Comparison of ENCODE assay signal across 8 cellular contexts in genomic region chr2:218876562-218877219, GRCh38. TPM values are rescaled to one million over a fixed set of nuclear protein-coding genes. Genes with fewer than 3 reads are reported as not detected.
DNase-seq lines count a peak whose midpoint lies in the region; ATAC-seq and TF ChIP-seq lines count a peak whose summit lies in the region.

No MANE protein-coding gene starts in this region.

- H3K4me1 Mint-ChIP-seq in activated naive CD4-positive, alpha-beta T cell treated with anti-CD3 and anti-CD28 coated beads, Interleukin-2, amount 50 U/mL, for 24 hours, result peaks cover 51% of the 10 kb centered on the region
- peaks cover 31% of the 10 kb centered on the region for H3K4me1 Mint-ChIP-seq in glutamatergic neuron (ENCODE audit: low read depth, unreplicated experiment)

- H3K4me3 ChIP-seq in DOHH2 (ENCODE audit: low read length) (no peak overlapping the region; the same call in 1 of the 2 replicates), MM.1S (ENCODE audit: low read length) (no peak overlapping the region), SK-N-MC (no peak overlapping the region), prostate gland (no peak overlapping the region)

- H4K20me1 ChIP-seq in DOHH2 (ENCODE audit: control insufficient read depth, insufficient read depth, low read depth, low read length) (no peaks in the 10 kb centered on the region), MM.1S (ENCODE audit: insufficient read depth, low read length) (no peaks in the 10 kb centered on the region)

- no peak for TF ChIP-seq POLR2A in prostate gland (IDR thresholded peaks at IDR 0.05)

- H3K9me2 ChIP-seq in DOHH2 (replicated peaks; ENCODE audit: control insufficient read depth, low read length) (no peaks in the 10 kb centered on the region), MM.1S (replicated peaks; ENCODE audit: insufficient read depth, low read length) (no peaks in the 10 kb centered on the region)

- ATAC-seq in GM19023 (IDR thresholded peaks at IDR 0.05; ENCODE audit: unreplicated experiment), result no peak
- no peak for ATAC-seq in GM19035 (IDR thresholded peaks at IDR 0.05; ENCODE audit: unreplicated experiment)

- TF ChIP-seq CTCF in DOHH2 (IDR thresholded peaks at IDR 0.05; ENCODE audit: low read depth, low read length, poor library complexity, severe bottlenecking), result peak; percentile 98
- TF ChIP-seq CTCF in MM.1S (IDR thresholded peaks at IDR 0.05; ENCODE audit: low read length), result peak; percentile 98
- peak; percentile 98 for TF ChIP-seq CTCF in glutamatergic neuron (IDR thresholded peaks at IDR 0.05; ENCODE audit: partially characterized antibody, unreplicated experiment)
- peak; percentile 84 to 95 (median 91) for TF ChIP-seq CTCF in prostate gland (IDR thresholded peaks at IDR 0.05)

- DNase-seq in MM.1S, result peak; percentile 70
- peak; percentile 72 for DNase-seq in SK-N-MC (ENCODE audit: low read depth, low spot score)
- DNase-seq in glutamatergic neuron, result peak; percentile 80
- peak; percentile 52 for DNase-seq in prostate gland (ENCODE audit: low spot score)

- no peaks in the 10 kb centered on the region for H3K36me3 Mint-ChIP-seq in activated naive CD4-positive, alpha-beta T cell treated with anti-CD3 and anti-CD28 coated beads, Interleukin-2, amount 50 U/mL, for 24 hours
- H3K36me3 Mint-ChIP-seq in glutamatergic neuron (ENCODE audit: unreplicated experiment), result no peaks in the 10 kb centered on the region

- intact Hi-C loops in prostate gland (cut with DNase I), result loop anchor here (1.0 kb wide), 1 partner anchor 20 kb away; no protein-coding TSS in a partner anchor

- no peak overlapping the region for H3K4me3 Mint-ChIP-seq in activated naive CD4-positive, alpha-beta T cell treated with anti-CD3 and anti-CD28 coated beads, Interleukin-2, amount 50 U/mL, for 24 hours
- H3K4me3 Mint-ChIP-seq in glutamatergic neuron (ENCODE audit: unreplicated experiment), result peak overlapping the region; percentile 50

- no peak overlapping the region for H3K9ac ChIP-seq in MM.1S (ENCODE audit: low read length)
- H3K9ac ChIP-seq in SK-N-MC (ENCODE audit: insufficient read length), result no peak overlapping the region

- H3K9me3 ChIP-seq in DOHH2 (ENCODE audit: control insufficient read depth, insufficient read depth, low read length), result no peaks in the 10 kb centered on the region
- no peaks in the 10 kb centered on the region for H3K9me3 ChIP-seq in MM.1S (replicated peaks; ENCODE audit: insufficient read depth, low read length)
- H3K9me3 ChIP-seq in SK-N-MC (ENCODE audit: low read depth, low read length), result no peaks in the 10 kb centered on the region
- H3K9me3 ChIP-seq in prostate gland, result no peaks in the 10 kb centered on the region

- H3K36me3 ChIP-seq in DOHH2 (ENCODE audit: control insufficient read depth, low read length), result no peaks in the 10 kb centered on the region
- H3K36me3 ChIP-seq in MM.1S (replicated peaks; ENCODE audit: insufficient read depth, low read length), result no peaks in the 10 kb centered on the region
- H3K36me3 ChIP-seq in SK-N-MC (ENCODE audit: insufficient read depth, low read length), result no peaks in the 10 kb centered on the region
- no peaks in the 10 kb centered on the region for H3K36me3 ChIP-seq in prostate gland

- no peak overlapping the region for H3K27ac ChIP-seq in DOHH2 (ENCODE audit: low read depth, low read length)
- no peak overlapping the region for H3K27ac ChIP-seq in MM.1S (ENCODE audit: low read length)
- no peak overlapping the region for H3K27ac ChIP-seq in SK-N-MC
- no peak overlapping the region for H3K27ac ChIP-seq in prostate gland

- peaks cover 21% of the 10 kb centered on the region for H3K27me3 Mint-ChIP-seq in activated naive CD4-positive, alpha-beta T cell treated with anti-CD3 and anti-CD28 coated beads, Interleukin-2, amount 50 U/mL, for 24 hours
- peaks cover 24% of the 10 kb centered on the region for H3K27me3 Mint-ChIP-seq in glutamatergic neuron (ENCODE audit: unreplicated experiment)

- H3F3A ChIP-seq in DOHH2 (ENCODE audit: control insufficient read depth, insufficient read depth), result peaks cover 7% of the 10 kb centered on the region
- peaks cover 19% of the 10 kb centered on the region for H3F3A ChIP-seq in MM.1S (ENCODE audit: insufficient read depth, low read length)

- H3K27ac Mint-ChIP-seq in activated naive CD4-positive, alpha-beta T cell treated with anti-CD3 and anti-CD28 coated beads, Interleukin-2, amount 50 U/mL, for 24 hours, result peak overlapping the region; percentile 64
- no peak overlapping the region for H3K27ac Mint-ChIP-seq in glutamatergic neuron (ENCODE audit: unreplicated experiment)

- WGBS in prostate gland, result 1% methylated on average over 3 of the region's 3 CpGs

- peaks cover 41% of the 10 kb centered on the region for H3K27me3 ChIP-seq in DOHH2 (ENCODE audit: control insufficient read depth, low read length)
- H3K27me3 ChIP-seq in MM.1S (replicated peaks; ENCODE audit: insufficient read depth, low read length), result no peaks in the 10 kb centered on the region
- H3K27me3 ChIP-seq in prostate gland (replicated peaks; ENCODE audit: insufficient read depth), result peaks cover 15% of the 10 kb centered on the region

- H2AFZ ChIP-seq in MM.1S (ENCODE audit: low read length), result 0 out of 2 replicates have a peak overlapping the region, but pooled peaks have one; percentile 44

- H3K4me2 ChIP-seq in DOHH2 (ENCODE audit: low read length), result peak overlapping the region; percentile 20
- H3K4me2 ChIP-seq in MM.1S (ENCODE audit: low read depth, low read length), result peak overlapping the region; percentile 25; the same call in 1 of the 2 replicates

- H3K9me3 Mint-ChIP-seq in activated naive CD4-positive, alpha-beta T cell treated with anti-CD3 and anti-CD28 coated beads, Interleukin-2, amount 50 U/mL, for 24 hours, result no peaks in the 10 kb centered on the region
- H3K9me3 Mint-ChIP-seq in glutamatergic neuron (ENCODE audit: unreplicated experiment), result peaks cover 6% of the 10 kb centered on the region

- H3K4me1 ChIP-seq in DOHH2 (ENCODE audit: control insufficient read depth, low read length), result peaks cover 65% of the 10 kb centered on the region
- peaks cover 36% of the 10 kb centered on the region for H3K4me1 ChIP-seq in MM.1S (ENCODE audit: low read length)
- no peaks in the 10 kb centered on the region for H3K4me1 ChIP-seq in prostate gland (replicated peaks)

- H3K79me2 ChIP-seq in DOHH2 (ENCODE audit: control insufficient read depth, low read length) (no peaks in the 10 kb centered on the region), MM.1S (ENCODE audit: low read length) (peaks cover 13% of the 10 kb centered on the region)

RNA-seq across cellular contexts. Expression of gene WNT10A, which starts 4.0 kb away (rescaled TPM):
- total RNA-seq in glutamatergic neuron (ENCODE audit: unreplicated experiment) (0.17 TPM), prostate gland (1 to 10 TPM; 3.6 to 4.3 TPM)

RNA-seq across cellular contexts. Expression of gene WNT6, which starts 17.1 kb away (rescaled TPM):
- total RNA-seq in glutamatergic neuron (ENCODE audit: unreplicated experiment) (0.66 TPM), prostate gland (10 to 100 TPM in 1 of 2 donors, 1 to 10 TPM in 1; 8.0 to 56.5 TPM)

RNA-seq across cellular contexts. Expression of gene PRKAG3, which starts 45.1 kb away (rescaled TPM):
- total RNA-seq in glutamatergic neuron (ENCODE audit: unreplicated experiment) (not detected), prostate gland (under 1 TPM in 1 of 2 donors, not detected in 1; 0.14 TPM)
